ENCODE assay signal across 1 cellular context in the genomic region with DNA sequence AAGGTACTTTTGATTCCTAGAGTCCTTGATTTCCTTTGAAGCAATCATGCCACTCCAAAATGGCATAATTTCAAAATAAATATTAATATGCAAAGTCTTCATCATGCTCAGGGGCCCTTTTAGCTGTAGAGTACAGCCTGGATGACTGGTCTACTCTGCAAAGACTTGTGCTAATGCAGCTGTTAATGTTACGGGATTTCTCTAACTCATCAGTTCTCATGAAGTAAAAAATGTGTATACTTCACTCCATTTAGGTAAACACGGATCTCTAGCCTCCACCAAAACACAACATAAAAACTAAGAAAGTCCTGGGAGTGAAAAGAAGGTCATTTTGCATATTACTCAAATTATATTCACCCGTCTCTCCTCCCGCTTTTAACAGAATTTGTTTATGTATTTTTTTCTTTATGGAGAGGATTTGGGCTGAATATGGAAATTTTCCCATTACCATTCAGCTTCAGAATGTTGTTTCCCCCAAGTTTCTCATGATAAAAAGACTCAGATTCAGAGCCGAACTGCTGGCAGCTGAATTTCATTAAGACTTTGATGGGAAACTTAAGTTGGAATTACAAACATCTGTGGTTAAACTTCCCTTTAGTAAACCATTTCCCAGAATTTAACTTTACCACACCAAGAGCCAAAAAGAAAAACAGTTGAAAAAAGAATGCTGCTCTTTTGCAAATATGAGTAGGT.
A peak's percentile ranks its signal among the peaks of the same experiment; 100 is the strongest.
TF ChIP-seq lines count a peak whose summit lies in the region.

No MANE protein-coding gene starts in this region.

TF ChIP-seq in SK-N-SH, 30 proteins besides CTCF, POLR2A, EP300 and RAD21 (continued from another document):
- TF ChIP-seq, protein P1, sequence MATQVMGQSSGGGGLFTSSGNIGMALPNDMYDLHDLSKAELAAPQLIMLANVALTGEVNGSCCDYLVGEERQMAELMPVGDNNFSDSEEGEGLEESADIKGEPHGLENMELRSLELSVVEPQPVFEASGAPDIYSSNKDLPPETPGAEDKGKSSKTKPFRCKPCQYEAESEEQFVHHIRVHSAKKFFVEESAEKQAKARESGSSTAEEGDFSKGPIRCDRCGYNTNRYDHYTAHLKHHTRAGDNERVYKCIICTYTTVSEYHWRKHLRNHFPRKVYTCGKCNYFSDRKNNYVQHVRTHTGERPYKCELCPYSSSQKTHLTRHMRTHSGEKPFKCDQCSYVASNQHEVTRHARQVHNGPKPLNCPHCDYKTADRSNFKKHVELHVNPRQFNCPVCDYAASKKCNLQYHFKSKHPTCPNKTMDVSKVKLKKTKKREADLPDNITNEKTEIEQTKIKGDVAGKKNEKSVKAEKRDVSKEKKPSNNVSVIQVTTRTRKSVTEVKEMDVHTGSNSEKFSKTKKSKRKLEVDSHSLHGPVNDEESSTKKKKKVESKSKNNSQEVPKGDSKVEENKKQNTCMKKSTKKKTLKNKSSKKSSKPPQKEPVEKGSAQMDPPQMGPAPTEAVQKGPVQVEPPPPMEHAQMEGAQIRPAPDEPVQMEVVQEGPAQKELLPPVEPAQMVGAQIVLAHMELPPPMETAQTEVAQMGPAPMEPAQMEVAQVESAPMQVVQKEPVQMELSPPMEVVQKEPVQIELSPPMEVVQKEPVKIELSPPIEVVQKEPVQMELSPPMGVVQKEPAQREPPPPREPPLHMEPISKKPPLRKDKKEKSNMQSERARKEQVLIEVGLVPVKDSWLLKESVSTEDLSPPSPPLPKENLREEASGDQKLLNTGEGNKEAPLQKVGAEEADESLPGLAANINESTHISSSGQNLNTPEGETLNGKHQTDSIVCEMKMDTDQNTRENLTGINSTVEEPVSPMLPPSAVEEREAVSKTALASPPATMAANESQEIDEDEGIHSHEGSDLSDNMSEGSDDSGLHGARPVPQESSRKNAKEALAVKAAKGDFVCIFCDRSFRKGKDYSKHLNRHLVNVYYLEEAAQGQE (IDR thresholded peaks at IDR 0.05; ENCODE audit: low read depth, low read length) = no peak
- TF ChIP-seq TCF12 (IDR thresholded peaks at IDR 0.05) (peak; percentile 94), ZBTB33 (IDR thresholded peaks at IDR 0.05; ENCODE audit: borderline replicate concordance, low read depth) (no peak), FOXJ3 (CRISPR knock-in tag; IDR thresholded peaks at IDR 0.05) (no peak), RFX5 (IDR thresholded peaks at IDR 0.05; ENCODE audit: low read length) (no peak), MXI1 (IDR thresholded peaks at IDR 0.05; ENCODE audit: low read depth, low read length) (no peak), ELF1 (IDR thresholded peaks at IDR 0.05) (no peak), MEF2A (IDR thresholded peaks at IDR 0.05; ENCODE audit: borderline replicate concordance, low read depth) (no peak)
- TF ChIP-seq, protein P2, sequence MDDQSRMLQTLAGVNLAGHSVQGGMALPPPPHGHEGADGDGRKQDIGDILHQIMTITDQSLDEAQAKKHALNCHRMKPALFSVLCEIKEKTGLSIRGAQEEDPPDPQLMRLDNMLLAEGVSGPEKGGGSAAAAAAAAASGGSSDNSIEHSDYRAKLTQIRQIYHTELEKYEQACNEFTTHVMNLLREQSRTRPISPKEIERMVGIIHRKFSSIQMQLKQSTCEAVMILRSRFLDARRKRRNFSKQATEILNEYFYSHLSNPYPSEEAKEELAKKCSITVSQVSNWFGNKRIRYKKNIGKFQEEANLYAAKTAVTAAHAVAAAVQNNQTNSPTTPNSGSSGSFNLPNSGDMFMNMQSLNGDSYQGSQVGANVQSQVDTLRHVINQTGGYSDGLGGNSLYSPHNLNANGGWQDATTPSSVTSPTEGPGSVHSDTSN (IDR thresholded peaks at IDR 0.05) = 0 out of 2 replicates have a peak, but pooled peaks have one; percentile 37
